Comparison of ENCODE assay signal across 20 cellular contexts in genomic region chr6:24117016-24117415, GRCh38. TPM values are rescaled to one million over a fixed set of nuclear protein-coding genes. Genes with fewer than 3 reads are reported as not detected.
"Had no signal": no experiment of that assay in that cellular context is flagged by ENCODE, and none has a peak within 500 bp of the region (broad histone marks: within the 10 kb centered on the region; RNA-seq: fewer than 3 reads in every experiment).

No MANE protein-coding gene starts in this region.

- ATAC-seq: activated CD4-positive, alpha-beta T cell treated with anti-CD3 and anti-CD28 coated beads for 36 hours; left ventricle myocardium superior; right cardiac atrium had no signal

- H3K9me3 ChIP-seq: suprapubic skin, transverse colon, vagina had no signal

- H3K4me3 ChIP-seq: coronary artery, suprapubic skin, transverse colon, vagina had no signal

- DNase-seq: activated CD4-positive, alpha-beta T cell treated with anti-CD3 and anti-CD28 coated beads for 36 hours; activated CD4-positive, alpha-beta T cell treated with anti-CD3 and anti-CD28 coated beads, Interleukin-2, amount 50 U/mL, for 48 hours; activated gamma-delta T cell; activated naive CD8-positive, alpha-beta T cell treated with anti-CD3 and anti-CD28 coated beads, Interleukin-2, amount 10 ng/mL, durations not matched to agents 7 days and 5 days; brain microvascular endothelial cell; erythroblast; head of caudate nucleus; left ventricle myocardium superior; right cardiac atrium; stimulated activated CD4-positive, alpha-beta T cell treated with anti-CD3 and anti-CD28 coated beads, Interleukin-2, amount 100 ng/mL, for 24 hours; transverse colon had no signal

- H3K36me3 ChIP-seq: brain microvascular endothelial cell, suprapubic skin, transverse colon, vagina had no signal

- H3K27me3 ChIP-seq: brain microvascular endothelial cell, suprapubic skin, transverse colon, vagina had no signal

RNA-seq across cellular contexts. Expression of gene NRSN1, which starts 9.0 kb away (rescaled TPM):
- total RNA-seq: activated CD4-positive, alpha-beta T cell treated with anti-CD3 and anti-CD28 coated beads for 36 hours; activated naive CD8-positive, alpha-beta T cell treated with anti-CD3 and anti-CD28 coated beads, Interleukin-2, amount 10 ng/mL, durations not matched to agents 7 days and 5 days; left ventricle myocardium superior; mononuclear cell; osteoblast; progenitor cell of endocrine pancreas; right cardiac atrium; skeletal muscle tissue; suprapubic skin; T-helper 2 cell treated with Interferon-gamma antibody and Interleukin-4, amounts not matched to agents 100 ng/mL and 5 ng/mL, for 36 hours had no signal
- polyA plus RNA-seq: keratinocyte had no signal
